25 cellular contexts compared by ENCODE assay signal in genomic region chr3:154615451-154615850, GRCh38.
DNase-seq lines count a peak whose midpoint lies in the region; ATAC-seq lines count a peak whose summit lies in the region.
"Had no signal": no experiment of that assay in that cellular context is flagged by ENCODE, and none has a peak within 500 bp of the region (broad histone marks: within the 10 kb centered on the region; RNA-seq: fewer than 3 reads in every experiment).

No MANE protein-coding gene starts in this region.

- H3K4me3 Mint-ChIP-seq in stimulated activated effector memory CD8-positive, alpha-beta T cell treated with anti-CD3 and anti-CD28 coated beads, Interleukin-12 subunit alpha, Interleukin-12 subunit beta, amount 100 ng/mL, for 72 hours, result no peak overlapping the region
- H3K4me3 Mint-ChIP-seq: activated CD4-positive, alpha-beta T cell treated with anti-CD3 and anti-CD28 coated beads, Interleukin-2, amount 10 ng/mL, durations not matched to agents 7 days and 5 days; activated T-cell treated with anti-CD3 and anti-CD28 coated beads, Interleukin-2, amount 50 U/mL, for 72 hours; H9; neural crest cell; type B pancreatic cell; WTC11 had no signal

- ATAC-seq in GM21423 (IDR thresholded peaks at IDR 0.05; ENCODE audit: unreplicated experiment), result no peak
- ATAC-seq in GM18511 (IDR thresholded peaks at IDR 0.05; ENCODE audit: unreplicated experiment), result no peak
- no peak for ATAC-seq in stimulated activated effector memory CD8-positive, alpha-beta T cell treated with anti-CD3 and anti-CD28 coated beads, Interleukin-12 subunit alpha, Interleukin-12 subunit beta, amount 100 ng/mL, for 72 hours
- ATAC-seq: activated T-cell treated with anti-CD3 and anti-CD28 coated beads, Interleukin-2, amount 50 U/mL, for 72 hours; K562 had no signal

- H3K4me3 ChIP-seq in skeletal muscle cell (ENCODE audit: low read depth, low read length), result no peak overlapping the region
- H3K4me3 ChIP-seq: K562, Peyer's patch, right atrium auricular region had no signal

- H3K27ac Mint-ChIP-seq in stimulated activated effector memory CD8-positive, alpha-beta T cell treated with anti-CD3 and anti-CD28 coated beads, Interleukin-12 subunit alpha, Interleukin-12 subunit beta, amount 100 ng/mL, for 72 hours, result no peak overlapping the region
- H3K27ac Mint-ChIP-seq: activated CD4-positive, alpha-beta T cell treated with anti-CD3 and anti-CD28 coated beads, Interleukin-2, amount 10 ng/mL, durations not matched to agents 7 days and 5 days; activated T-cell treated with anti-CD3 and anti-CD28 coated beads, Interleukin-2, amount 50 U/mL, for 72 hours; type B pancreatic cell; WTC11 had no signal

- H3K9me3 Mint-ChIP-seq in stimulated activated effector memory CD8-positive, alpha-beta T cell treated with anti-CD3 and anti-CD28 coated beads, Interleukin-12 subunit alpha, Interleukin-12 subunit beta, amount 100 ng/mL, for 72 hours, result peaks cover 19% of the 10 kb centered on the region
- H3K9me3 Mint-ChIP-seq: neural crest cell, type B pancreatic cell had no signal

- no peaks in the 10 kb centered on the region for H3K36me3 Mint-ChIP-seq in stimulated activated effector memory CD8-positive, alpha-beta T cell treated with anti-CD3 and anti-CD28 coated beads, Interleukin-12 subunit alpha, Interleukin-12 subunit beta, amount 100 ng/mL, for 72 hours
- H3K36me3 Mint-ChIP-seq: type B pancreatic cell had no signal

- peak; percentile 2 for DNase-seq in EL
- peak; percentile 43 for DNase-seq in NCI-H1105 (lab: John Stamatoyannopoulos, UW)
- DNase-seq in epidermal melanocyte (ENCODE audit: insufficient read length, low spot score), result peak; percentile 21
- peak; percentile 7 for DNase-seq in skeletal muscle cell (ENCODE audit: low read depth)
- DNase-seq in stimulated activated effector memory CD8-positive, alpha-beta T cell treated with anti-CD3 and anti-CD28 coated beads, Interleukin-12 subunit alpha, Interleukin-12 subunit beta, amount 100 ng/mL, for 72 hours (ENCODE audit: low spot score in 2 of 2), result no peak
- DNase-seq: activated CD4-positive, alpha-beta T cell treated with anti-CD3 and anti-CD28 coated beads, Interleukin-2, amount 10 ng/mL, durations not matched to agents 7 days and 5 days; activated naive CD4-positive, alpha-beta T cell treated with Interleukin-2 at 50 U/mL for 16 hours; activated T-cell treated with anti-CD3 and anti-CD28 coated beads, Interleukin-2, amount 50 U/mL, for 72 hours; amniotic stem cell; GF-D8; H9; MM.1S; NCI-H1436 treated with DMSO at 0.1 percent for 48 hours; NCI-H2171 treated with DMSO at 0.1 percent for 48 hours; Peyer's patch; SHP77 treated with DMSO at 0.1 percent for 48 hours; stimulated activated CD4-positive, alpha-beta T cell treated with anti-CD3 and anti-CD28 coated beads, Interleukin-12 subunit alpha, Interleukin-12 subunit beta, amount 100 ng/mL, for 4 hours; stimulated activated CD4-positive, alpha-beta T cell treated with anti-CD3 and anti-CD28 coated beads, Interleukin-4, amount 100 ng/mL, for 1 hour had no signal

- H3K4me1 Mint-ChIP-seq in stimulated activated effector memory CD8-positive, alpha-beta T cell treated with anti-CD3 and anti-CD28 coated beads, Interleukin-12 subunit alpha, Interleukin-12 subunit beta, amount 100 ng/mL, for 72 hours, result no peaks in the 10 kb centered on the region
- H3K4me1 Mint-ChIP-seq: activated CD4-positive, alpha-beta T cell treated with anti-CD3 and anti-CD28 coated beads, Interleukin-2, amount 10 ng/mL, durations not matched to agents 7 days and 5 days; H9; neural crest cell; WTC11 had no signal

Comparison
In these comparisons a context has a peak if more than half of its experiments do, and no peak if none do; other contexts are left out.
1. DNase-seq: peak in EL (single experiment), NCI-H1105 (single experiment), epidermal melanocyte (single experiment) and skeletal muscle cell (single experiment); none in stimulated activated effector memory CD8-positive, alpha-beta T cell treated with anti-CD3 and anti-CD28 coated beads, Interleukin-12 subunit alpha, Interleukin-12 subunit beta, amount 100 ng/mL, for 72 hours (0 of 2).